9 cellular contexts compared by ENCODE assay signal in the genomic region with DNA sequence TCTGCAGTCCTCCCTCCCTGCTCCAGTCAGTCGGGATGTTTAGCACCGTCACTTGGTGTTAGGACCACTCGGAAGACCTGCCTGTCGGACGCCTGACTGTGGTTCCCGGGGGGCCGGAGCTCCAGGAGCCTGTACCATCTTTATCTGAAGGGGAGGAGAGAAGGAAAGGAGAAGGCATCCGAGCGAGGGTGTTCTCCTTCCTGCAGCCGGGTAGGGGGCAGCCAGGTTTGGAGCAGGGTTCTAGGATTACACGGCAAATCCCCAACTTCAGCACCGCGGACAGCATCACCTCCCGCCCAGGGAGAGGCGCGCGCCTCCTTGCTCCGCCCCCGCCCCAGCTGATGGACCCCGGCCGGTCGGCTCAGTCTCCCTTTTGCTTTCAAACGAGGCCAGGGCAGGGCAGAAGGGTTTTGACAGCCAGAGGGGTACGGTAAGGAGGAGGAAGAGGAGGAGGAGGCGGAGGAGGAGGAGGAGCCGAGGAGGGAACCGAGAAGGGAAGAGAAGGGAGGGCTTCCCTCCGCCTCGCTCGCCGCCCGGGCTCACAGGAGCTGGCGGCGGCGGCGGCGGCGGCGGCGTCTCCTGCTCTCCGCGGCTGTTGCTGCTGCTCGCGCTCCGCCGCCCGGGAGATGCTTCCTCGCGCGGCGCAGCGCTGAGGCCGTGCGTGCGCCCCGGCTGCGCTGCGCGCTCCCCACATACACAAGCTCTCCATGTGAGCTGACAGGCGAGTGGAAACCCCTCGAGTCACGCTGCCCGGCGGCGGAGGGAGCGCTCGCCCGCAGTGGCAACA. TPM values are rescaled to one million over a fixed set of nuclear protein-coding genes. Genes with fewer than 3 reads are reported as not detected.
DNase-seq lines count a peak whose midpoint lies in the region; ATAC-seq, FAIRE-seq and TF ChIP-seq lines count a peak whose summit lies in the region.
"Had no signal": no experiment of that assay in that cellular context is flagged by ENCODE, and none has a peak within 500 bp of the region (broad histone marks: within the 10 kb centered on the region; RNA-seq: fewer than 3 reads in every experiment).

No MANE protein-coding gene starts in this region.

- no peaks in the 10 kb centered on the region for H4K20me1 ChIP-seq in keratinocyte (ENCODE audit: control insufficient read depth, extremely low read depth, insufficient read depth, low read length)

- 1 to 6% (median 2%) methylated on average over 48 to 67 of the region's 68 CpGs for WGBS in spleen, 5 donors

- H2AFZ ChIP-seq in keratinocyte (ENCODE audit: control insufficient read depth, low read length), result peak overlapping the region; percentile 22

- no peaks in the 10 kb centered on the region for H3K9me1 ChIP-seq in keratinocyte (ENCODE audit: control insufficient read depth, extremely low read depth, insufficient read depth, low read length)

- no peak for FAIRE-seq in keratinocyte (lab: Jason Lieb, UNC)

- H3K27ac ChIP-seq in HL-60 (replicated peaks), result no peak overlapping the region
- H3K27ac ChIP-seq in cingulate gyrus (ENCODE audit: low read depth, low read length), result peak overlapping the region; percentile 63
- H3K27ac ChIP-seq in keratinocyte (ENCODE audit: control insufficient read depth, insufficient read depth, low read length), result no peak overlapping the region
- no peak overlapping the region for H3K27ac ChIP-seq in spleen
- H3K27ac ChIP-seq: Peyer's patch had no signal

- DNase-seq in DMS53 (lab: John Stamatoyannopoulos, UW), result peak; percentile 89
- peak; percentile 23 to 27 for DNase-seq in HL-60 (ENCODE audit: low read depth in 1 of 2, low spot score in 1 of 2)
- peak; percentile 57 to 63 for DNase-seq in SHP77 (lab: John Stamatoyannopoulos, UW)
- DNase-seq in keratinocyte (ENCODE audit: low read depth, low spot score), result no peak
- DNase-seq in spleen, result peak; percentile 63

- TF ChIP-seq POLR2A in spleen (IDR thresholded peaks at IDR 0.05), result no peak

- TF ChIP-seq CTCF in HL-60 (IDR thresholded peaks at IDR 0.05; ENCODE audit: insufficient read depth, low read length), result no peak
- no peak for TF ChIP-seq CTCF in keratinocyte (optimal IDR thresholded peaks at IDR 0.05 in 1 of 3, IDR thresholded peaks at IDR 0.05 in 1 of 3, conservative IDR thresholded peaks at IDR 0.05 in 1 of 3; ENCODE audit: extremely low read depth in 1 of 3, insufficient read depth in 2 of 3, low read length in 3 of 3)
- TF ChIP-seq CTCF in spleen (IDR thresholded peaks at IDR 0.05 in 8 of 11, conservative IDR thresholded peaks at IDR 0.05 in 3 of 11), result no peak

- H3K9me3 ChIP-seq in keratinocyte (ENCODE audit: control insufficient read depth, low read depth, low read length), result no peaks in the 10 kb centered on the region
- H3K9me3 ChIP-seq in spleen, result no peaks in the 10 kb centered on the region
- H3K9me3 ChIP-seq: Peyer's patch had no signal

- peaks cover 10% of the 10 kb centered on the region for H3K27me3 ChIP-seq in HL-60 (ENCODE audit: insufficient read depth, poor library complexity, severe bottlenecking)
- peaks cover 11% of the 10 kb centered on the region for H3K27me3 ChIP-seq in keratinocyte (ENCODE audit: control insufficient read depth, extremely low read depth, insufficient read depth, low read length)
- H3K27me3 ChIP-seq in spleen (replicated peaks in 1 of 7), result peaks cover 0 to 48% (median 15%) of the 10 kb centered on the region in 7 donors
- H3K27me3 ChIP-seq: Peyer's patch had no signal

- H3K79me2 ChIP-seq in keratinocyte (ENCODE audit: control insufficient read depth, insufficient read depth, low read length), result no peaks in the 10 kb centered on the region

- H3K4me3 ChIP-seq in HL-60 (replicated peaks; ENCODE audit: insufficient read depth, low read length) (peak overlapping the region; percentile 70), keratinocyte (ENCODE audit: control insufficient read depth in 2 of 3, extremely low read depth in 1 of 3, insufficient read depth in 2 of 3, low read depth in 1 of 3, low read length in 3 of 3) (peak overlapping the region in 2 of 3 experiments; percentile 14 to 20), spleen (peak overlapping the region; percentile 3 to 58 (median 29))

- H3K4me1 ChIP-seq in keratinocyte (ENCODE audit: control insufficient read depth, extremely low read depth, insufficient read depth, low read length), result no peaks in the 10 kb centered on the region
- peaks cover 0 to 18% (median 10%) of the 10 kb centered on the region in 6 donors for H3K4me1 ChIP-seq in spleen

- dilution Hi-C loops in keratinocyte (cut with MboI; ENCODE audit: extremely low pct_ligation_motif_present, low sequenced_read_pairs), result no loop called here

- H3K36me3 ChIP-seq in keratinocyte (ENCODE audit: control insufficient read depth in 2 of 2, extremely low read depth in 1 of 2, insufficient read depth in 2 of 2, low read length in 2 of 2) (no peaks in the 10 kb centered on the region), spleen (no peaks in the 10 kb centered on the region)
- H3K36me3 ChIP-seq: Peyer's patch had no signal

- ATAC-seq in GM21447 (IDR thresholded peaks at IDR 0.05; ENCODE audit: unreplicated experiment) (no peak), HG02610 (IDR thresholded peaks at IDR 0.05; ENCODE audit: unreplicated experiment) (no peak)

- intact Hi-C loops in spleen (cut with DNase I; ENCODE audit: low total_unique reads), result no loop called here

- peak overlapping the region; percentile 37 for H3K4me2 ChIP-seq in keratinocyte (ENCODE audit: control insufficient read depth, extremely low read depth, insufficient read depth, low read depth, low read length)

- no peak overlapping the region for H3K9ac ChIP-seq in keratinocyte (ENCODE audit: control insufficient read depth, extremely low read depth, insufficient read depth, low read length)

RNA-seq across cellular contexts. Expression of a gene that starts 0.7 kb away (rescaled TPM):
- polyA plus RNA-seq in keratinocyte, result 0.66 to 2.2 TPM (median 1.4 TPM) in 3 replicates
- not detected for polyA plus RNA-seq in keratinocyte (2011; ENCODE audit: low read depth)
- 0.47 and 0.74 TPM in 2 replicates for polyA plus RNA-seq in keratinocyte (2011; cell fraction: cytosol; rRNA removed)
- polyA plus RNA-seq in keratinocyte (2011; cell fraction: nucleus; rRNA removed), result 0.36 and 0.37 TPM in 2 replicates
- polyA plus RNA-seq in keratinocyte (2012; ENCODE audit: low replicate concordance), result 0.11 and 1.8 TPM in 2 replicates
- 0.40 to 1.5 TPM (median 1.3 TPM) in 3 replicates for polyA minus RNA-seq in keratinocyte
- polyA minus RNA-seq in keratinocyte (2011; cell fraction: cytosol; rRNA and poly(A)+ RNA removed), result not detected
- polyA minus RNA-seq in keratinocyte (2011; cell fraction: nucleus; rRNA and poly(A)+ RNA removed), result 0.21 and 0.54 TPM in 2 replicates
- total RNA-seq in spleen, result 1 to 10 TPM in 4 of 7 donors, under 1 TPM in 3; 0.29 to 2.0 (median 1.2) TPM
- polyA plus RNA-seq in spleen, result under 1 TPM; 0.13 to 0.45 (median 0.27) TPM

Comparison
In these comparisons a context has a peak if more than half of its experiments do, and no peak if none do; other contexts are left out.
1. H3K4me3 ChIP-seq: peak in every context shown above with its lines; median percentile 70 in HL-60; 29 in spleen; 17 in keratinocyte.